8 cellular contexts compared by ENCODE assay signal in the genomic region with DNA sequence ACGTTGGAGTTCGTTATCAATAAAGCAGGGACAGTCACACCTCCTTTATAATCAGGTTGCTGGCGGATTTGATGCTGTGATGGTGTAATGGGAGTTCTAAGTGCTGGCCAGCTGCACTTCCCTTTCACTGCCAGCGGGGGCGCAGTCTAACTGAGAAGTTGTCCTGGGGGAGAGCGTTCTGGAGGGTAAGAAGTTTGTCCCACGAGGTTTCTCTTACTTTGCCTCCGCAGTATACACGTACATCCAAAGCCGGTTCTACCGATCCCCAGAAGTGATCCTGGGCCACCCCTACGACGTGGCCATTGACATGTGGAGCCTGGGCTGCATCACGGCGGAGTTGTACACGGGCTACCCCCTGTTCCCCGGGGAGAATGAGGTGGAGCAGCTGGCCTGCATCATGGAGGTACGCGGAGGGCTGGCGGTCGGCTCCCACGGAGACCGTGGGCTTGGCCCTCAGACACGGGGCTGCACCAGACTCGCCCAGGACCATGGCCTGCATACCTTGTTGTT.
DNase-seq lines count a peak whose midpoint lies in the region; ATAC-seq lines count a peak whose summit lies in the region.

No MANE protein-coding gene starts in this region.

- DNase-seq in AG08396 (ENCODE audit: low spot score) (peak; percentile 86), NCI-H2196 treated with DMSO at 0.1 percent for 48 hours (lab: John Stamatoyannopoulos, UW; ENCODE audit: unreplicated experiment) (peak; percentile 64), islet precursor cell (peak; percentile 90)
- DNase-seq in activated CD4-positive, CD25-positive, alpha-beta regulatory T cell (lab: John Stamatoyannopoulos, UW): peak; percentile 57 to 61 (median 59)
- DNase-seq in central memory CD4-positive, alpha-beta T cell: peak; percentile 72
- peak; percentile 66 to 83 (median 70) for DNase-seq in stimulated activated CD4-positive, alpha-beta T cell treated with anti-CD3 and anti-CD28 coated beads, Interleukin-12 subunit alpha, Interleukin-12 subunit beta, amount 100 ng/mL, for 48 hours (ENCODE audit: low read depth in 2 of 3, low spot score in 1 of 3)

- ATAC-seq in GM18861 (IDR thresholded peaks at IDR 0.05; ENCODE audit: unreplicated experiment) (peak; percentile 97), HG03097 (IDR thresholded peaks at IDR 0.05; ENCODE audit: low FRiP score, unreplicated experiment) (peak; percentile 91)

Comparison
In these comparisons a context has a peak if more than half of its experiments do, and no peak if none do; other contexts are left out.
1. Peak in every context shown above with its lines: DNase-seq and ATAC-seq.